Comparison of ENCODE assay signal across 1 cellular context in the genomic region with DNA sequence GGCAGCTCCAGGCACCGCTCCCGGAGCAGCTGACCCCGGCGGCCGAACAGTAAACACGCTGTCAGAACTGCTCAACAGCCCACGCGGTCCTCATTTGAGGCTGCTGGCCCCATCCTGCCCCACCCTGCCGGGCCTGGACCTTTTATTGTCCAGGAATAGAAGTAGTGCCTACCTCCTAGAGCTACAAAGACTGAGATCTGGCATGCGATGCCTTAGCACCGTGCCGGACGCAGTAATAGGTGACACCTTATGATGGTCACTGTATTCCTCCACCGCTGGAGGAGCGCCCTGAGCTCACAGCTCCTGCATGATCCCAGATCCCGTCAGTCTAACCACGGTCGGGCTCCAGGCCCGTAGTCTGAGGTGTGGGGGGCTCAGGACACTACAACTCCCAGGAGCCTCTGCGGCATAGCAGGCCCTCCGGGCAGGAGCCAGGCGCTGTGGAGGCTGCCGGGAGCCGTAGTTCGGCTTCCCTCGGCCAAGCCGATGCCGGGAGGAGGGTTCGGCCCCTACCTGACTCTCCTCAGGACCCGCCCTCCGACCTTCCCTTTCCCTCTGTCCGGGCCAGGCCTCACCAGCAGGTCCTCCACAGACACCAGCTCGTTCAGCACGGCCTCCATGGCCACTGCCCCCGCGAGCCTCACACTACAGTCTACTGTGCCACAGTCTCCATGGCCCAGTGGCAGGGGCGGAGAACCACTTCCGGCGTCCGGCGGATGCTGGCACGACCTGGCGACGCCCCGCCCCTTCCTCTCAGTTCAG.
TF ChIP-seq lines count a peak whose summit lies in the region.

A gene (minus strand): TSS at position 697 of the 762 bp plus-strand sequence. CDS start 77 bp downstream, at position 620.

TF ChIP-seq in K562, 482 proteins besides CTCF, POLR2A, EP300 and RAD21 (continued from another document and continues in another):
- TF ChIP-seq, protein P1, sequence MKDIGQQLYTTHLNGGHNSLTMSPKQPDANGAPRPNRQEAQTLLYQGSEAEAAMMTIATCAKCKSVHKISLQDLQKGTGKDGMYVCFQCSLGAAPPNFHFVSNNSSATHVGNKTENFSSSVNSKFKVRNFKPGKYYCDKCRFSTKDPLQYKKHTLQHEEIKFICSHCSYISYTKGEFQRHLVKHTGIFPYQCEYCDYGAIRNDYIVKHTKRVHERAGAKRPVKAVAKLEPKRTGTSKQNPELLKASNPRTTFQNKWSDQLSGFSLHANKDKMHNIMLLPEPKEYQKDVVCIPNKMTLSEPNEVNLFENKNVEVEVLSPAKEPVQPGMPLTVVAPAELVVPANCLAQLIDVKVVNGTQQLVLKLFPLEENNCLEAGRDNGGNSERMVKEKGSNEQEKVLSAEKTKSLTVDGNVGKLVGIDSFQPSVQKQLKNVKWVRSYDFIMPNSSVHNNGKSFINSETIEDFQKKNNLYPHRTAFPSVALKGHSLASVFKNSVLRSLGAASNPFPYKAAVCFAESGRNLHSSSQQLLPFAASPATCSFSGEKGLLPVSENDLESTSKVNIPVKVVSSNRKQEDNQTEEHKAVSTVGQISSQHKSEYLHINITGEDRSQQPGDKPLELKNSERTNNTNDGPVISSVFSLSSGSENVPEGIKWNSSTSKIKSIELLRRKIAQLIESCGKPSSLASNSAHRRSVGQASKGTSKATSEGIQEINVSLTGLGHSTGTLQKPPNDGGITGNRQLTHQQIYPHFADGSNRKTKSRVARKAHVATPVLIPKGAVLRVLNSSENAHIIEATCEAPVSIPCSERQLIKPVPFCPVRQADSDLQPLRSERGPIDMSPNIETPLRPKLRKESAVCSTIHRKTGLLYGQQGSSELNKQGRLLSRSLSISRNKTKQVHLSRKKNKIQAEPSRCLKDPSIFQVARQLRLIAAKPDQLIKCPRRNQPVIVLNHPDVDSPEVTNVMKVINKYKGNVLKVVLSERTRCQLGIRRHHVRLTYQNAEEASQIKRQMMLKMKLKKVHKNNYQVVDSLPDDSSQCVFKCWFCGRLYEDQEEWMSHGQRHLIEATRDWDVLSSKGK (CRISPR knock-in tag; IDR thresholded peaks at IDR 0.05): no peak
- TF ChIP-seq ZNF384 (IDR thresholded peaks at IDR 0.05; ENCODE audit: low read depth, low read length) (no peak), ZFP36 (IDR thresholded peaks at IDR 0.05; ENCODE audit: low read depth, low read length, partially characterized antibody) (no peak), FOSL1 (tag; conservative IDR thresholded peaks at IDR 0.05) (peak; percentile 34; the same call in 1 of the 2 replicates), RNF2 (IDR thresholded peaks at IDR 0.05) (peak; percentile 59), DIDO1 (tag; IDR thresholded peaks at IDR 0.05; ENCODE audit: low read depth) (peak; percentile 69; the same call in 1 of the 2 replicates), SNIP1 (IDR thresholded peaks at IDR 0.05; ENCODE audit: low read depth) (no peak), JUN (IDR thresholded peaks at IDR 0.05; ENCODE audit: borderline replicate concordance, low read depth, low read length) (peak; percentile 46; the same call in 1 of the 2 replicates), JUN (CRISPR knock-in tag; IDR thresholded peaks at IDR 0.05; ENCODE audit: borderline replicate concordance) (peak; percentile 31; the same call in 1 of the 2 replicates), ZNF232 (CRISPR knock-in tag; IDR thresholded peaks at IDR 0.05) (no peak), SAP30 (IDR thresholded peaks at IDR 0.05; ENCODE audit: borderline replicate concordance, insufficient read depth, low read depth, low read length, poor library complexity, severe bottlenecking) (peak; percentile 71), KDM1A (IDR thresholded peaks at IDR 0.05) (no peak), CHD1 (IDR thresholded peaks at IDR 0.05; ENCODE audit: low read length) (peak; percentile 37), NCOA2 (IDR thresholded peaks at IDR 0.05; ENCODE audit: partially characterized antibody in 2 of 2) (no peak), ZNF695 (CRISPR knock-in tag; IDR thresholded peaks at IDR 0.05) (no peak; the same call in 1 of the 2 replicates), MECOM (CRISPR knock-in tag; IDR thresholded peaks at IDR 0.05) (0 out of 2 replicates have a peak, but pooled peaks have one; percentile 44), CBFA2T2 (conservative IDR thresholded peaks at IDR 0.05) (no peak), CHCHD3 (CRISPR knock-in tag; IDR thresholded peaks at IDR 0.05) (no peak), MXI1 (IDR thresholded peaks at IDR 0.05; ENCODE audit: low read depth, low read length) (peak; percentile 81), PCBP1 (IDR thresholded peaks at IDR 0.05; ENCODE audit: low read depth, low read length, poor library complexity, severe bottlenecking) (no peak), ZNF583 (CRISPR knock-in tag; IDR thresholded peaks at IDR 0.05) (0 out of 2 replicates have a peak, but pooled peaks have one; percentile 11), RBM15 (IDR thresholded peaks at IDR 0.05; ENCODE audit: insufficient read depth, low read length) (no peak), ZNF764 (CRISPR knock-in tag; IDR thresholded peaks at IDR 0.05; ENCODE audit: low read depth) (0 out of 2 replicates have a peak, but pooled peaks have one; percentile 18), EP400 (IDR thresholded peaks at IDR 0.05) (peak; percentile 91), DACH1 (IDR thresholded peaks at IDR 0.05; ENCODE audit: partially characterized antibody) (peak; percentile 60), ZNF140 (CRISPR knock-in tag; IDR thresholded peaks at IDR 0.05) (no peak)
- TF ChIP-seq, protein P2, sequence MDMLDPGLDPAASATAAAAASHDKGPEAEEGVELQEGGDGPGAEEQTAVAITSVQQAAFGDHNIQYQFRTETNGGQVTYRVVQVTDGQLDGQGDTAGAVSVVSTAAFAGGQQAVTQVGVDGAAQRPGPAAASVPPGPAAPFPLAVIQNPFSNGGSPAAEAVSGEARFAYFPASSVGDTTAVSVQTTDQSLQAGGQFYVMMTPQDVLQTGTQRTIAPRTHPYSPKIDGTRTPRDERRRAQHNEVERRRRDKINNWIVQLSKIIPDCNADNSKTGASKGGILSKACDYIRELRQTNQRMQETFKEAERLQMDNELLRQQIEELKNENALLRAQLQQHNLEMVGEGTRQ (CRISPR knock-in tag; IDR thresholded peaks at IDR 0.05): peak; percentile 68
- TF ChIP-seq, protein P3, sequence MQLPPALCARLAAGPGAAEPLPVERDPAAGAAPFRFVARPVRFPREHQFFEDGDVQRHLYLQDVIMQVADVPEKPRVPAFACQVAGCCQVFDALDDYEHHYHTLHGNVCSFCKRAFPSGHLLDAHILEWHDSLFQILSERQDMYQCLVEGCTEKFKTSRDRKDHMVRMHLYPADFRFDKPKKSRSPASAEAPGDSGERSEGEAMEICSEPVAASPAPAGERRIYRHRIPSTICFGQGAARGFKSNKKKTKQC (CRISPR knock-in tag; IDR thresholded peaks at IDR 0.05): peak; percentile 50; the same call in 1 of the 2 replicates
- TF ChIP-seq, protein P4, sequence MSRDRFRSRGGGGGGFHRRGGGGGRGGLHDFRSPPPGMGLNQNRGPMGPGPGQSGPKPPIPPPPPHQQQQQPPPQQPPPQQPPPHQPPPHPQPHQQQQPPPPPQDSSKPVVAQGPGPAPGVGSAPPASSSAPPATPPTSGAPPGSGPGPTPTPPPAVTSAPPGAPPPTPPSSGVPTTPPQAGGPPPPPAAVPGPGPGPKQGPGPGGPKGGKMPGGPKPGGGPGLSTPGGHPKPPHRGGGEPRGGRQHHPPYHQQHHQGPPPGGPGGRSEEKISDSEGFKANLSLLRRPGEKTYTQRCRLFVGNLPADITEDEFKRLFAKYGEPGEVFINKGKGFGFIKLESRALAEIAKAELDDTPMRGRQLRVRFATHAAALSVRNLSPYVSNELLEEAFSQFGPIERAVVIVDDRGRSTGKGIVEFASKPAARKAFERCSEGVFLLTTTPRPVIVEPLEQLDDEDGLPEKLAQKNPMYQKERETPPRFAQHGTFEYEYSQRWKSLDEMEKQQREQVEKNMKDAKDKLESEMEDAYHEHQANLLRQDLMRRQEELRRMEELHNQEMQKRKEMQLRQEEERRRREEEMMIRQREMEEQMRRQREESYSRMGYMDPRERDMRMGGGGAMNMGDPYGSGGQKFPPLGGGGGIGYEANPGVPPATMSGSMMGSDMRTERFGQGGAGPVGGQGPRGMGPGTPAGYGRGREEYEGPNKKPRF (IDR thresholded peaks at IDR 0.05; ENCODE audit: low read depth, low read length): no peak
- TF ChIP-seq, protein P5, sequence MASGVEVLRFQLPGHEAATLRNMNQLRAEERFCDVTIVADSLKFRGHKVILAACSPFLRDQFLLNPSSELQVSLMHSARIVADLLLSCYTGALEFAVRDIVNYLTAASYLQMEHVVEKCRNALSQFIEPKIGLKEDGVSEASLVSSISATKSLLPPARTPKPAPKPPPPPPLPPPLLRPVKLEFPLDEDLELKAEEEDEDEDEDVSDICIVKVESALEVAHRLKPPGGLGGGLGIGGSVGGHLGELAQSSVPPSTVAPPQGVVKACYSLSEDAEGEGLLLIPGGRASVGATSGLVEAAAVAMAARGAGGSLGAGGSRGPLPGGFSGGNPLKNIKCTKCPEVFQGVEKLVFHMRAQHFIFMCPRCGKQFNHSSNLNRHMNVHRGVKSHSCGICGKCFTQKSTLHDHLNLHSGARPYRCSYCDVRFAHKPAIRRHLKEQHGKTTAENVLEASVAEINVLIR (CRISPR knock-in tag; IDR thresholded peaks at IDR 0.05): no peak
- TF ChIP-seq, protein P6, sequence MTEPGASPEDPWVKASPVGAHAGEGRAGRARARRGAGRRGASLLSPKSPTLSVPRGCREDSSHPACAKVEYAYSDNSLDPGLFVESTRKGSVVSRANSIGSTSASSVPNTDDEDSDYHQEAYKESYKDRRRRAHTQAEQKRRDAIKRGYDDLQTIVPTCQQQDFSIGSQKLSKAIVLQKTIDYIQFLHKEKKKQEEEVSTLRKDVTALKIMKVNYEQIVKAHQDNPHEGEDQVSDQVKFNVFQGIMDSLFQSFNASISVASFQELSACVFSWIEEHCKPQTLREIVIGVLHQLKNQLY (CRISPR knock-in tag; conservative IDR thresholded peaks at IDR 0.05): no peak
- TF ChIP-seq, protein P7, sequence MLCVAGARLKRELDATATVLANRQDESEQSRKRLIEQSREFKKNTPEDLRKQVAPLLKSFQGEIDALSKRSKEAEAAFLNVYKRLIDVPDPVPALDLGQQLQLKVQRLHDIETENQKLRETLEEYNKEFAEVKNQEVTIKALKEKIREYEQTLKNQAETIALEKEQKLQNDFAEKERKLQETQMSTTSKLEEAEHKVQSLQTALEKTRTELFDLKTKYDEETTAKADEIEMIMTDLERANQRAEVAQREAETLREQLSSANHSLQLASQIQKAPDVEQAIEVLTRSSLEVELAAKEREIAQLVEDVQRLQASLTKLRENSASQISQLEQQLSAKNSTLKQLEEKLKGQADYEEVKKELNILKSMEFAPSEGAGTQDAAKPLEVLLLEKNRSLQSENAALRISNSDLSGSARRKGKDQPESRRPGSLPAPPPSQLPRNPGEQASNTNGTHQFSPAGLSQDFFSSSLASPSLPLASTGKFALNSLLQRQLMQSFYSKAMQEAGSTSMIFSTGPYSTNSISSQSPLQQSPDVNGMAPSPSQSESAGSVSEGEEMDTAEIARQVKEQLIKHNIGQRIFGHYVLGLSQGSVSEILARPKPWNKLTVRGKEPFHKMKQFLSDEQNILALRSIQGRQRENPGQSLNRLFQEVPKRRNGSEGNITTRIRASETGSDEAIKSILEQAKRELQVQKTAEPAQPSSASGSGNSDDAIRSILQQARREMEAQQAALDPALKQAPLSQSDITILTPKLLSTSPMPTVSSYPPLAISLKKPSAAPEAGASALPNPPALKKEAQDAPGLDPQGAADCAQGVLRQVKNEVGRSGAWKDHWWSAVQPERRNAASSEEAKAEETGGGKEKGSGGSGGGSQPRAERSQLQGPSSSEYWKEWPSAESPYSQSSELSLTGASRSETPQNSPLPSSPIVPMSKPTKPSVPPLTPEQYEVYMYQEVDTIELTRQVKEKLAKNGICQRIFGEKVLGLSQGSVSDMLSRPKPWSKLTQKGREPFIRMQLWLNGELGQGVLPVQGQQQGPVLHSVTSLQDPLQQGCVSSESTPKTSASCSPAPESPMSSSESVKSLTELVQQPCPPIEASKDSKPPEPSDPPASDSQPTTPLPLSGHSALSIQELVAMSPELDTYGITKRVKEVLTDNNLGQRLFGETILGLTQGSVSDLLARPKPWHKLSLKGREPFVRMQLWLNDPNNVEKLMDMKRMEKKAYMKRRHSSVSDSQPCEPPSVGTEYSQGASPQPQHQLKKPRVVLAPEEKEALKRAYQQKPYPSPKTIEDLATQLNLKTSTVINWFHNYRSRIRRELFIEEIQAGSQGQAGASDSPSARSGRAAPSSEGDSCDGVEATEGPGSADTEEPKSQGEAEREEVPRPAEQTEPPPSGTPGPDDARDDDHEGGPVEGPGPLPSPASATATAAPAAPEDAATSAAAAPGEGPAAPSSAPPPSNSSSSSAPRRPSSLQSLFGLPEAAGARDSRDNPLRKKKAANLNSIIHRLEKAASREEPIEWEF (CRISPR knock-in tag; IDR thresholded peaks at IDR 0.05): no peak
- TF ChIP-seq, protein P8, sequence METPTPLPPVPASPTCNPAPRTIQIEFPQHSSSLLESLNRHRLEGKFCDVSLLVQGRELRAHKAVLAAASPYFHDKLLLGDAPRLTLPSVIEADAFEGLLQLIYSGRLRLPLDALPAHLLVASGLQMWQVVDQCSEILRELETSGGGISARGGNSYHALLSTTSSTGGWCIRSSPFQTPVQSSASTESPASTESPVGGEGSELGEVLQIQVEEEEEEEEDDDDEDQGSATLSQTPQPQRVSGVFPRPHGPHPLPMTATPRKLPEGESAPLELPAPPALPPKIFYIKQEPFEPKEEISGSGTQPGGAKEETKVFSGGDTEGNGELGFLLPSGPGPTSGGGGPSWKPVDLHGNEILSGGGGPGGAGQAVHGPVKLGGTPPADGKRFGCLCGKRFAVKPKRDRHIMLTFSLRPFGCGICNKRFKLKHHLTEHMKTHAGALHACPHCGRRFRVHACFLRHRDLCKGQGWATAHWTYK (CRISPR knock-in tag; IDR thresholded peaks at IDR 0.05): peak; percentile 76
- TF ChIP-seq, protein P9, sequence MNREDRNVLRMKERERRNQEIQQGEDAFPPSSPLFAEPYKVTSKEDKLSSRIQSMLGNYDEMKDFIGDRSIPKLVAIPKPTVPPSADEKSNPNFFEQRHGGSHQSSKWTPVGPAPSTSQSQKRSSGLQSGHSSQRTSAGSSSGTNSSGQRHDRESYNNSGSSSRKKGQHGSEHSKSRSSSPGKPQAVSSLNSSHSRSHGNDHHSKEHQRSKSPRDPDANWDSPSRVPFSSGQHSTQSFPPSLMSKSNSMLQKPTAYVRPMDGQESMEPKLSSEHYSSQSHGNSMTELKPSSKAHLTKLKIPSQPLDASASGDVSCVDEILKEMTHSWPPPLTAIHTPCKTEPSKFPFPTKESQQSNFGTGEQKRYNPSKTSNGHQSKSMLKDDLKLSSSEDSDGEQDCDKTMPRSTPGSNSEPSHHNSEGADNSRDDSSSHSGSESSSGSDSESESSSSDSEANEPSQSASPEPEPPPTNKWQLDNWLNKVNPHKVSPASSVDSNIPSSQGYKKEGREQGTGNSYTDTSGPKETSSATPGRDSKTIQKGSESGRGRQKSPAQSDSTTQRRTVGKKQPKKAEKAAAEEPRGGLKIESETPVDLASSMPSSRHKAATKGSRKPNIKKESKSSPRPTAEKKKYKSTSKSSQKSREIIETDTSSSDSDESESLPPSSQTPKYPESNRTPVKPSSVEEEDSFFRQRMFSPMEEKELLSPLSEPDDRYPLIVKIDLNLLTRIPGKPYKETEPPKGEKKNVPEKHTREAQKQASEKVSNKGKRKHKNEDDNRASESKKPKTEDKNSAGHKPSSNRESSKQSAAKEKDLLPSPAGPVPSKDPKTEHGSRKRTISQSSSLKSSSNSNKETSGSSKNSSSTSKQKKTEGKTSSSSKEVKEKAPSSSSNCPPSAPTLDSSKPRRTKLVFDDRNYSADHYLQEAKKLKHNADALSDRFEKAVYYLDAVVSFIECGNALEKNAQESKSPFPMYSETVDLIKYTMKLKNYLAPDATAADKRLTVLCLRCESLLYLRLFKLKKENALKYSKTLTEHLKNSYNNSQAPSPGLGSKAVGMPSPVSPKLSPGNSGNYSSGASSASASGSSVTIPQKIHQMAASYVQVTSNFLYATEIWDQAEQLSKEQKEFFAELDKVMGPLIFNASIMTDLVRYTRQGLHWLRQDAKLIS (CRISPR knock-in tag; IDR thresholded peaks at IDR 0.05): peak; percentile 93; the same call in 1 of the 2 replicates
